Comparison of ENCODE assay signal across 9 cellular contexts in genomic region chrX:15497865-15498264, GRCh38. TPM values are rescaled to one million over a fixed set of nuclear protein-coding genes. Genes with fewer than 3 reads are reported as not detected.
DNase-seq lines count a peak whose midpoint lies in the region; ATAC-seq and TF ChIP-seq lines count a peak whose summit lies in the region.
"Had no signal": no experiment of that assay in that cellular context is flagged by ENCODE, and none has a peak within 500 bp of the region (broad histone marks: within the 10 kb centered on the region; RNA-seq: fewer than 3 reads in every experiment).

No MANE protein-coding gene starts in this region.

- intact Hi-C loops in natural killer cell (cut with micrococcal nuclease), result loop anchor here (2.0 to 10.0 kb wide), 2 partner anchors 67 to 1197 kb away; no protein-coding TSS in a partner anchor
- intact Hi-C loops in uterus (cut with DNase I; ENCODE audit: low total_unique reads), result no loop called here

- H3K27ac ChIP-seq in CD8-positive, alpha-beta memory T cell (ENCODE audit: low read depth, low read length), result no peak overlapping the region
- no peak overlapping the region for H3K27ac ChIP-seq in uterus

- H3K36me3 Mint-ChIP-seq in CD8-positive, alpha-beta memory T cell, result no peaks in the 10 kb centered on the region
- no peaks in the 10 kb centered on the region for H3K36me3 Mint-ChIP-seq in natural killer cell
- H3K36me3 Mint-ChIP-seq: IgD-negative memory B cell had no signal

- no peak overlapping the region for H3K4me3 ChIP-seq in CD8-positive, alpha-beta memory T cell (ENCODE audit: low read length)
- H3K4me3 ChIP-seq in uterus, result no peak overlapping the region

- H3K27me3 ChIP-seq in CD8-positive, alpha-beta memory T cell (ENCODE audit: insufficient read depth, low read length, poor library complexity, severe bottlenecking), result no peaks in the 10 kb centered on the region
- H3K27me3 ChIP-seq in uterus, result no peaks in the 10 kb centered on the region

- H3K36me3 ChIP-seq in CD8-positive, alpha-beta memory T cell (ENCODE audit: insufficient read depth, low read length), result no peaks in the 10 kb centered on the region
- no peaks in the 10 kb centered on the region for H3K36me3 ChIP-seq in uterus

- ATAC-seq in esophagus mucosa, result peak; percentile 52
- peak in 2 of 3 donors; percentile 48 to 61 for ATAC-seq in natural killer cell
- no peak for ATAC-seq in HG02763 (IDR thresholded peaks at IDR 0.05; ENCODE audit: unreplicated experiment)

- peak overlapping the region in 1 of 8 donors; percentile 29 for H3K27ac Mint-ChIP-seq in CD8-positive, alpha-beta memory T cell
- no peak overlapping the region for H3K27ac Mint-ChIP-seq in natural killer cell
- H3K27ac Mint-ChIP-seq: IgD-negative memory B cell had no signal

- CTCF ChIA-PET in CD8-positive, alpha-beta memory T cell (lab: Charles Lee), result no interaction called here
- CTCF ChIA-PET in HEK293T (lab: Yijun Ruan, JAX), result interaction anchor here (1.4 kb wide), 1 partner anchor 67 kb away, joined by 3 read pairs; no protein-coding TSS in a partner anchor

- no peaks in the 10 kb centered on the region for H3K9me3 ChIP-seq in CD8-positive, alpha-beta memory T cell (ENCODE audit: low read length)
- H3K9me3 ChIP-seq in uterus, result no peaks in the 10 kb centered on the region

- peak; percentile 52 for TF ChIP-seq CTCF in natural killer cell (IDR thresholded peaks at IDR 0.05)
- peak in 3 of 4 experiments; percentile 14 to 28 (median 17) for TF ChIP-seq CTCF in uterus (IDR thresholded peaks at IDR 0.05)

- H3K27me3 Mint-ChIP-seq in CD8-positive, alpha-beta memory T cell, result peaks cover 16 to 23% of the 10 kb centered on the region in 2 donors
- H3K27me3 Mint-ChIP-seq in natural killer cell (ENCODE audit: low read depth in 2 of 2), result peaks cover 8 to 70% of the 10 kb centered on the region in 2 donors

- peaks cover 2 to 10% (median 4%) of the 10 kb centered on the region in 3 donors for H3K4me1 Mint-ChIP-seq in CD8-positive, alpha-beta memory T cell
- H3K4me1 Mint-ChIP-seq in natural killer cell, result peaks cover 13 to 17% of the 10 kb centered on the region in 2 donors

- H3K4me3 Mint-ChIP-seq in CD8-positive, alpha-beta memory T cell, result no peak overlapping the region
- no peak overlapping the region for H3K4me3 Mint-ChIP-seq in natural killer cell
- H3K4me3 Mint-ChIP-seq: IgD-negative memory B cell had no signal

- DNase-seq in CD8-positive, alpha-beta memory T cell, result peak; percentile 9 to 57 (median 32)
- DNase-seq in HEK293T (ENCODE audit: extremely low spot score), result peak; percentile 74
- DNase-seq in NCI-H82 (lab: John Stamatoyannopoulos, UW), result peak; percentile 70
- peak; percentile 78 for DNase-seq in activated CD8-positive, alpha-beta memory T cell treated with anti-CD3 and anti-CD28 coated beads for 24 hours
- DNase-seq in natural killer cell, result peak; percentile 23
- DNase-seq in uterus, result peak in 1 of 2 donors; percentile 25

- no peaks in the 10 kb centered on the region for H3K4me1 ChIP-seq in CD8-positive, alpha-beta memory T cell (ENCODE audit: insufficient read depth, low read length)
- H3K4me1 ChIP-seq in uterus, result no peaks in the 10 kb centered on the region

- POLR2A ChIA-PET in CD8-positive, alpha-beta memory T cell (lab: Charles Lee), result no interaction called here
- POLR2A ChIA-PET in HEK293T (lab: Yijun Ruan, JAX), result no interaction called here

- peaks cover 0 to 2% (median 0%) of the 10 kb centered on the region in 5 donors for H3K9me3 Mint-ChIP-seq in CD8-positive, alpha-beta memory T cell
- no peaks in the 10 kb centered on the region for H3K9me3 Mint-ChIP-seq in natural killer cell
- H3K9me3 Mint-ChIP-seq: IgD-negative memory B cell had no signal

- no peak for TF ChIP-seq POLR2A in uterus (IDR thresholded peaks at IDR 0.05)

TF ChIP-seq in HEK293T, 16 proteins besides CTCF, POLR2A, EP300 and RAD21:
- no peak for TF ChIP-seq LEF1 (IDR thresholded peaks at IDR 0.05; ENCODE audit: borderline replicate concordance)
- no peak for TF ChIP-seq FOXK2 (IDR thresholded peaks at IDR 0.05)
- no peak for TF ChIP-seq ELF4 (IDR thresholded peaks at IDR 0.05)
- TF ChIP-seq SP1 (IDR thresholded peaks at IDR 0.05), result no peak

RNA-seq across cellular contexts. Expression of gene BMX, which starts 2.7 kb away (rescaled TPM):
- not detected for total RNA-seq in CD8-positive, alpha-beta memory T cell
- not detected for polyA plus RNA-seq in CD8-positive, alpha-beta memory T cell
- total RNA-seq in esophagus mucosa (1.0 TPM), natural killer cell (under 1 TPM in 1 of 3 donors, not detected in 2; 0.30 TPM), uterus (1 to 10 TPM in 3 of 4 donors, under 1 TPM in 1; 0.88 to 4.7 (median 2.4) TPM)
- polyA plus RNA-seq: IgD-negative memory B cell had no signal

RNA-seq across cellular contexts. Expression of gene PIR, which starts 4.7 kb away (rescaled TPM):
- total RNA-seq in CD8-positive, alpha-beta memory T cell, result 1 to 10 TPM; 1.9 to 2.6 TPM
- 0.22 TPM for polyA plus RNA-seq in CD8-positive, alpha-beta memory T cell
- total RNA-seq in esophagus mucosa (25.5 TPM), natural killer cell (under 1 TPM in 1 of 3 donors, not detected in 2; 0.57 TPM), uterus (10 to 100 TPM in 2 of 4 donors, 1 to 10 TPM in 2; 2.9 to 16.1 (median 12.3) TPM)
- polyA plus RNA-seq: IgD-negative memory B cell had no signal
